1 cellular context compared by ENCODE assay signal in the genomic region with DNA sequence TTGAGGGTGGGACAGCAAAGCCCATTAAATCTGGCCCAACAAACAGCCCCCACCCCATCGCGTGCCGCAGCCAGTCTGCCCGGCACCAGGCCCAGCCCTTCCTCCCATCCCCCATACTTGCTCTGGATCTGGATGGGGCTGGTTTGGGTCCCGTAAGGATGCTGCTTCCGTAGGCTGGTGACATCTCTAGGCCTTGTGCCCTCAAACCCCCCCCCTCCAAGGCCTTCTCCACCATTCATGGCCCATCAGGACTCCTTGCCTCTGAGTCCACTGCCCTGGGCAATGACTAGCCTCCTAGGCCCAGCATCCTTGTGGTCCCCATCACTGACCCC.
TF ChIP-seq lines count a peak whose summit lies in the region.

No MANE protein-coding gene starts in this region.

TF ChIP-seq in liver, 16 proteins besides CTCF, POLR2A, EP300 and RAD21 (continued from another document):
- TF ChIP-seq, protein P1, sequence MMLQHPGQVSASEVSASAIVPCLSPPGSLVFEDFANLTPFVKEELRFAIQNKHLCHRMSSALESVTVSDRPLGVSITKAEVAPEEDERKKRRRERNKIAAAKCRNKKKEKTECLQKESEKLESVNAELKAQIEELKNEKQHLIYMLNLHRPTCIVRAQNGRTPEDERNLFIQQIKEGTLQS (IDR thresholded peaks at IDR 0.05) = no peak
- TF ChIP-seq GABPA (IDR thresholded peaks at IDR 0.05 in 1 of 2, conservative IDR thresholded peaks at IDR 0.05 in 1 of 2) (no peak), JUND (IDR thresholded peaks at IDR 0.05) (no peak)
